Comparison of ENCODE assay signal across 1 cellular context in the genomic region with DNA sequence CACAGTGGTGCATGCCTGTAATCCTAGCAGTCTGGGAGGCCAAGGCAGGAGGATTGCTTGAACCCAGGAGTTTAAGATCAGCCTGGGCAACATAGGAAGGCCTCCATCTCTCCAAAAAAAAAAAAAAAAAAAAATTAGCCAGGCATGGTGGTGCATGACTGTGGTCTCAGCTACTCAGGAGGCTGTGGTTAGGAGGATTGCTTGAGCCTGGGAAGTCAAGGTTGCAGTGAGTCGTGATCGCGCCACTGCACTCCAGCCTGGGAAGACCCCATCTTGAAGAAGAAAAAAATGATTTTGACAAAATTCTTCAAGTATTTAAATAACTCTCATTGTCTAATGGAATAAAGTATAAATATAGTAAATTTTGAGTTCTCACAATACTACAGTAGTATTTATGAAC.
TF ChIP-seq lines count a peak whose summit lies in the region.

No MANE protein-coding gene starts in this region.

TF ChIP-seq in IMR-90, 13 proteins besides CTCF, POLR2A, EP300 and RAD21:
- TF ChIP-seq, protein P1, sequence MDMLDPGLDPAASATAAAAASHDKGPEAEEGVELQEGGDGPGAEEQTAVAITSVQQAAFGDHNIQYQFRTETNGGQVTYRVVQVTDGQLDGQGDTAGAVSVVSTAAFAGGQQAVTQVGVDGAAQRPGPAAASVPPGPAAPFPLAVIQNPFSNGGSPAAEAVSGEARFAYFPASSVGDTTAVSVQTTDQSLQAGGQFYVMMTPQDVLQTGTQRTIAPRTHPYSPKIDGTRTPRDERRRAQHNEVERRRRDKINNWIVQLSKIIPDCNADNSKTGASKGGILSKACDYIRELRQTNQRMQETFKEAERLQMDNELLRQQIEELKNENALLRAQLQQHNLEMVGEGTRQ (IDR thresholded peaks at IDR 0.05; ENCODE audit: low read depth, low read length), result no peak
- TF ChIP-seq FOS (IDR thresholded peaks at IDR 0.05; ENCODE audit: low read depth, low read length) (no peak), MAFK (IDR thresholded peaks at IDR 0.05; ENCODE audit: low read depth, low read length) (no peak), BHLHE40 (IDR thresholded peaks at IDR 0.05; ENCODE audit: low read depth, low read length) (no peak), NFE2L2 (IDR thresholded peaks at IDR 0.05; ENCODE audit: low read depth, low read length) (no peak), MXI1 (IDR thresholded peaks at IDR 0.05; ENCODE audit: borderline replicate concordance, low read depth, low read length) (no peak), SMC3 (IDR thresholded peaks at IDR 0.05; ENCODE audit: low read depth, low read length) (no peak), RFX5 (IDR thresholded peaks at IDR 0.05; ENCODE audit: low read depth, low read length) (no peak), RCOR1 (IDR thresholded peaks at IDR 0.05; ENCODE audit: insufficient replicate concordance, low read length) (no peak), MAZ (IDR thresholded peaks at IDR 0.05; ENCODE audit: borderline replicate concordance, low read depth, low read length) (no peak), CEBPB (IDR thresholded peaks at IDR 0.05; ENCODE audit: low read depth, low read length) (no peak), CHD1 (IDR thresholded peaks at IDR 0.05; ENCODE audit: low read depth, low read length) (no peak)
- TF ChIP-seq, protein P2, sequence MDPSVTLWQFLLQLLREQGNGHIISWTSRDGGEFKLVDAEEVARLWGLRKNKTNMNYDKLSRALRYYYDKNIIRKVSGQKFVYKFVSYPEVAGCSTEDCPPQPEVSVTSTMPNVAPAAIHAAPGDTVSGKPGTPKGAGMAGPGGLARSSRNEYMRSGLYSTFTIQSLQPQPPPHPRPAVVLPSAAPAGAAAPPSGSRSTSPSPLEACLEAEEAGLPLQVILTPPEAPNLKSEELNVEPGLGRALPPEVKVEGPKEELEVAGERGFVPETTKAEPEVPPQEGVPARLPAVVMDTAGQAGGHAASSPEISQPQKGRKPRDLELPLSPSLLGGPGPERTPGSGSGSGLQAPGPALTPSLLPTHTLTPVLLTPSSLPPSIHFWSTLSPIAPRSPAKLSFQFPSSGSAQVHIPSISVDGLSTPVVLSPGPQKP (IDR thresholded peaks at IDR 0.05; ENCODE audit: borderline replicate concordance, low read depth, low read length), result no peak
